In the genomic region with DNA sequence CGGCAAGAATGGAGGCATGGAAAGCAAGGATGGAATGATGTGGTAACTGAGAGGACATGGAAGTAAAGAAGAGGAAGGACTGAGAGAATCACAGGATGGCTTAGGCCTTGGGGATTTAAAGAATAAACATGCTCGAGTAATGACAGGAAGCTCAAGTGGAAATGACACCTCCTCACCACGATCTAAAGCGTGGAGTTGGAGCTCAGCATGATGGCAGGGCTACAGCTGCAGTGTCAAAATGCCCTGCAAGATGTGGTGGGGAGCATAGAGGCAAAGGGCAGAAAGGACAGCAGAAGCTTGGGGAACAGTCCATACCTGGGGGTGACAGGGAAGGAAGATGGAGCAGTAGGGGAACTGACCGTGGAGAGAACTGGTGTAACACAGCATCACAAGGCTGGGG, we compare ENCODE assay signal across 20 cellular contexts.
"Had no signal": no experiment of that assay in that cellular context is flagged by ENCODE, and none has a peak within 500 bp of the region (broad histone marks: within the 10 kb centered on the region; RNA-seq: fewer than 3 reads in every experiment).

No MANE protein-coding gene starts in this region.

- DNase-seq: dorsolateral prefrontal cortex; effector CD8-positive, alpha-beta T cell; heart left ventricle; hippocampal formation; kidney glomerular epithelial cell; mesendoderm; naive thymus-derived CD4-positive, alpha-beta T cell; posterior cingulate gyrus; sigmoid colon; stimulated activated CD4-positive, alpha-beta T cell treated with anti-CD3 and anti-CD28 coated beads, Interleukin-2, amount 100 ng/mL, for 24 hours; stimulated activated CD4-positive, alpha-beta T cell treated with anti-CD3 and anti-CD28 coated beads, Interleukin-4, amount 100 ng/mL, for 4 hours; stimulated activated naive B cell treated with anti-CD40 and anti-IgM and Interleukin-4, amounts not matched to agents 10 μg/mL and 1 μg/mL and 100 μg/mL, for 72 hours; stimulated activated naive CD8-positive, alpha-beta T cell treated with anti-CD3 and anti-CD28 coated beads, Interleukin-15, amount 100 ng/mL, for 72 hours; testis; upper lobe of right lung had no signal

- H3K27me3 ChIP-seq: dorsolateral prefrontal cortex, heart left ventricle, sigmoid colon, testis, tibial nerve, upper lobe of right lung had no signal

- ATAC-seq: esophagus mucosa; naive thymus-derived CD4-positive, alpha-beta T cell; stimulated activated naive B cell treated with anti-CD40 and anti-IgM and Interleukin-4, amounts not matched to agents 10 μg/mL and 1 μg/mL and 100 μg/mL, for 72 hours; stimulated activated naive CD8-positive, alpha-beta T cell treated with anti-CD3 and anti-CD28 coated beads, Interleukin-15, amount 100 ng/mL, for 72 hours; upper lobe of right lung had no signal

- H3K27ac ChIP-seq: coronary artery, dorsolateral prefrontal cortex, heart left ventricle, sigmoid colon, skin epidermis, testis, tibial nerve, upper lobe of right lung had no signal

- H3K4me1 Mint-ChIP-seq: neural crest cell had no signal

- H3K27ac Mint-ChIP-seq: naive thymus-derived CD4-positive, alpha-beta T cell; stimulated activated naive B cell treated with anti-CD40 and anti-IgM and Interleukin-4, amounts not matched to agents 10 μg/mL and 1 μg/mL and 100 μg/mL, for 72 hours; stimulated activated naive CD8-positive, alpha-beta T cell treated with anti-CD3 and anti-CD28 coated beads, Interleukin-15, amount 100 ng/mL, for 72 hours had no signal

- H3K9me3 Mint-ChIP-seq: neural crest cell; stimulated activated naive CD8-positive, alpha-beta T cell treated with anti-CD3 and anti-CD28 coated beads, Interleukin-15, amount 100 ng/mL, for 72 hours had no signal

- H3K36me3 ChIP-seq: heart left ventricle, sigmoid colon, tibial nerve, upper lobe of right lung had no signal

- H3K9me3 ChIP-seq: heart left ventricle, sigmoid colon, testis, tibial nerve, upper lobe of right lung had no signal

- H3K4me3 Mint-ChIP-seq: naive thymus-derived CD4-positive, alpha-beta T cell; neural crest cell; stimulated activated naive B cell treated with anti-CD40 and anti-IgM and Interleukin-4, amounts not matched to agents 10 μg/mL and 1 μg/mL and 100 μg/mL, for 72 hours; stimulated activated naive CD8-positive, alpha-beta T cell treated with anti-CD3 and anti-CD28 coated beads, Interleukin-15, amount 100 ng/mL, for 72 hours had no signal

- H3K27me3 Mint-ChIP-seq: naive thymus-derived CD4-positive, alpha-beta T cell; stimulated activated naive B cell treated with anti-CD40 and anti-IgM and Interleukin-4, amounts not matched to agents 10 μg/mL and 1 μg/mL and 100 μg/mL, for 72 hours; stimulated activated naive CD8-positive, alpha-beta T cell treated with anti-CD3 and anti-CD28 coated beads, Interleukin-15, amount 100 ng/mL, for 72 hours had no signal

- H3K4me1 ChIP-seq: sigmoid colon, testis, tibial nerve, upper lobe of right lung had no signal

- H3K4me3 ChIP-seq: coronary artery, dorsolateral prefrontal cortex, heart left ventricle, sigmoid colon, skin epidermis, testis, tibial nerve, upper lobe of right lung had no signal
